In genomic region chr5:141850183-141850768, GRCh38 we compare ENCODE assay signal across 8 cellular contexts. TPM values are rescaled to one million over a fixed set of nuclear protein-coding genes. Genes with fewer than 3 reads are reported as not detected.
A peak's percentile ranks its signal among the peaks of the same experiment; 100 is the strongest.
DNase-seq lines count a peak whose midpoint lies in the region; ATAC-seq, FAIRE-seq and TF ChIP-seq lines count a peak whose summit lies in the region.

No MANE protein-coding gene starts in this region.

- H3K4me3 Mint-ChIP-seq in activated CD4-positive, alpha-beta T cell treated with anti-CD3 and anti-CD28 coated beads, Interleukin-2, amount 10 ng/mL, durations not matched to agents 24 days and 14 days: peak overlapping the region; percentile 87

- TF ChIP-seq CTCF in AG09309 (IDR thresholded peaks at IDR 0.05; ENCODE audit: control insufficient read depth, insufficient read depth, low read depth, low read length, missing control alignments) (no peak), H1 (IDR thresholded peaks at IDR 0.05; ENCODE audit: control extremely low read depth in 1 of 3, insufficient read depth in 1 of 3, low read depth in 1 of 3, low read length in 3 of 3) (no peak)

- H2AK5ac ChIP-seq in H1 (ENCODE audit: low read depth, low read length): peak overlapping the region; percentile 67; the same call in 1 of the 2 replicates

- H2BK12ac ChIP-seq in H1 (ENCODE audit: low read depth, low read length): peak overlapping the region; percentile 97

- TF ChIP-seq EP300 in Ishikawa (IDR thresholded peaks at IDR 0.05; ENCODE audit: borderline replicate concordance) (no peak), H1 (IDR thresholded peaks at IDR 0.05; ENCODE audit: borderline replicate concordance in 1 of 2, low read depth in 2 of 2, low read length in 2 of 2) (no peak)

- peak; percentile 10 for ATAC-seq in GM18909 (IDR thresholded peaks at IDR 0.05; ENCODE audit: poor library complexity, unreplicated experiment)
- ATAC-seq in GM19328 (IDR thresholded peaks at IDR 0.05; ENCODE audit: unreplicated experiment): no peak

- no peaks in the 10 kb centered on the region for H3K36me3 Mint-ChIP-seq in activated CD4-positive, alpha-beta T cell treated with anti-CD3 and anti-CD28 coated beads, Interleukin-2, amount 10 ng/mL, durations not matched to agents 24 days and 14 days (ENCODE audit: low read depth)

- peak overlapping the region; percentile 80 to 100 for H3K4me2 ChIP-seq in H1 (ENCODE audit: insufficient read depth in 1 of 2, low read depth in 2 of 2, low read length in 2 of 2)

- POLR2A ChIA-PET in H1 (lab: Charles Lee; ENCODE audit: partially characterized antibody): interaction anchor here (0.9 to 10.7 kb wide), 13 partner anchors 9 to 158 kb away, joined by 3 to 173 read pairs (median 5); partner anchors contain the start of gene PCDH1

- H3K4me1 ChIP-seq in H1 (replicated peaks in 1 of 4; ENCODE audit: control insufficient read depth in 3 of 4, insufficient read depth in 4 of 4, low read length in 3 of 4): peaks cover 21 to 50% (median 39%) of the 10 kb centered on the region in 4 experiments

- no peaks in the 10 kb centered on the region for H3K9me3 Mint-ChIP-seq in activated CD4-positive, alpha-beta T cell treated with anti-CD3 and anti-CD28 coated beads, Interleukin-2, amount 10 ng/mL, durations not matched to agents 24 days and 14 days

- no peaks in the 10 kb centered on the region for H3K27me3 Mint-ChIP-seq in activated CD4-positive, alpha-beta T cell treated with anti-CD3 and anti-CD28 coated beads, Interleukin-2, amount 10 ng/mL, durations not matched to agents 24 days and 14 days

- peak overlapping the region; percentile 88 for H3K18ac ChIP-seq in H1 (ENCODE audit: extremely low read depth, low read length)

- no peak overlapping the region for H3K23ac ChIP-seq in H1 (ENCODE audit: insufficient read length)

- peak overlapping the region; percentile 13; the same call in 1 of the 2 replicates for H2BK20ac ChIP-seq in H1 (ENCODE audit: low read length)

- H3K14ac ChIP-seq in H1 (ENCODE audit: insufficient read length): no peak overlapping the region

- H3K23me2 ChIP-seq in H1 (ENCODE audit: low read depth, low read length): peaks cover 8% of the 10 kb centered on the region; the same call in 1 of the 2 replicates

- DNase-seq in AG09309 (ENCODE audit: low read depth): no peak
- peak; percentile 79 for DNase-seq in activated CD4-positive, alpha-beta T cell treated with anti-CD3 and anti-CD28 coated beads, Interleukin-2, amount 10 ng/mL, durations not matched to agents 24 days and 14 days
- DNase-seq in H1 (ENCODE audit: low read depth in 1 of 2, low spot score in 2 of 2): no peak
- peak; percentile 74 for DNase-seq in midbrain (lab: John Stamatoyannopoulos, UW)
- DNase-seq in substantia nigra (lab: John Stamatoyannopoulos, UW): peak in 39 of 49 donors; percentile 38 to 84 (median 61)

- peak overlapping the region; percentile 85 for H3K27ac Mint-ChIP-seq in activated CD4-positive, alpha-beta T cell treated with anti-CD3 and anti-CD28 coated beads, Interleukin-2, amount 10 ng/mL, durations not matched to agents 24 days and 14 days

- H2BK120ac ChIP-seq in H1 (replicated peaks; ENCODE audit: low read depth, low read length): peak overlapping the region; percentile 30

- H3K56ac ChIP-seq in H1 (replicated peaks; ENCODE audit: insufficient read length, low read depth, low read length): peak overlapping the region; percentile 91

- peaks cover 20% of the 10 kb centered on the region for H3K4me1 Mint-ChIP-seq in activated CD4-positive, alpha-beta T cell treated with anti-CD3 and anti-CD28 coated beads, Interleukin-2, amount 10 ng/mL, durations not matched to agents 24 days and 14 days

- intact Hi-C loops in activated CD4-positive, alpha-beta T cell treated with anti-CD3 and anti-CD28 coated beads, Interleukin-2, amount 10 ng/mL, durations not matched to agents 24 days and 14 days (cut with micrococcal nuclease): loop anchor here (5.0 kb wide), 1 partner anchor 198 kb away; the partner anchor contains the start of gene FCHSD1

- CTCF ChIA-PET in H1 (lab: Charles Lee; ENCODE audit: partially characterized antibody): interaction anchor here (0.6 to 17.3 kb wide), 12 partner anchors 8 to 180 kb away, joined by 3 to 273 read pairs (median 4); partner anchors contain the start of gene PCDH1

- peak overlapping the region; percentile 86 to 97 (median 92) for H3K9ac ChIP-seq in H1 (replicated peaks in 1 of 4; ENCODE audit: extremely low read depth in 1 of 4, low read depth in 3 of 4, low read length in 3 of 4)

- H4K91ac ChIP-seq in H1 (replicated peaks; ENCODE audit: insufficient read length, low read length): peak overlapping the region; percentile 98

- peak overlapping the region; percentile 99 for H2BK5ac ChIP-seq in H1 (ENCODE audit: low read depth, low read length)

- peak overlapping the region; percentile 90 for H3K4me3 ChIP-seq in AG09309 (ENCODE audit: control insufficient read depth, low read depth, low read length)
- H3K4me3 ChIP-seq in H1 (ENCODE audit: extremely low read depth in 1 of 4, insufficient read depth in 2 of 4, low read depth in 3 of 4, low read length in 4 of 4): peak overlapping the region; percentile 47 to 78 (median 70)

- TF ChIP-seq POLR2A in H1 (IDR thresholded peaks at IDR 0.05; ENCODE audit: control extremely low read depth in 1 of 2, low read depth in 2 of 2, low read length in 2 of 2): no peak; a peak in 1 of 3 replicates

- H4K20me1 ChIP-seq in H1 (replicated peaks in 1 of 2; ENCODE audit: control insufficient read depth in 1 of 2, insufficient read depth in 2 of 2, low read length in 2 of 2): no peaks in the 10 kb centered on the region

- peak overlapping the region; percentile 88; the same call in 1 of the 2 replicates for H2BK15ac ChIP-seq in H1 (ENCODE audit: low read length)

- peak overlapping the region; percentile 96 for H4K5ac ChIP-seq in H1 (ENCODE audit: insufficient read length, low read depth, low read length)

- peaks cover 6% of the 10 kb centered on the region; the same call in 1 of the 2 replicates for H3K79me1 ChIP-seq in H1 (ENCODE audit: low read depth, low read length)

- peak overlapping the region; percentile 99 for H4K8ac ChIP-seq in H1 (ENCODE audit: extremely low read depth, insufficient read depth, low read length)

- 1% methylated on average over 20 of the region's 38 CpGs; no CpG with 5 or more reads in 1 of the 2 experiments for WGBS in H1 (ENCODE audit: extremely low coverage in 1 of 2, insufficient coverage in 1 of 2, insufficient read length in 1 of 2, insufficient replicate concordance in 2 of 2, low coverage in 1 of 2, low lambda C conversion rate in 2 of 2, missing lambda C conversion rate in 1 of 2), 2 experiments

- peaks cover 2 to 14% (median 6%) of the 10 kb centered on the region in 4 experiments; a peak in 5 of 8 replicates for H3K36me3 ChIP-seq in H1 (ENCODE audit: control insufficient read depth in 2 of 4, insufficient read depth in 4 of 4, low read length in 3 of 4)

- no peak for TF ChIP-seq RAD21 in Ishikawa (IDR thresholded peaks at IDR 0.05; ENCODE audit: low read depth)
- no peak for TF ChIP-seq RAD21 in H1 (IDR thresholded peaks at IDR 0.05 in 1 of 2, conservative IDR thresholded peaks at IDR 0.05 in 1 of 2; ENCODE audit: low read depth in 2 of 2, low read length in 2 of 2)

- H3K27ac ChIP-seq in H1 (ENCODE audit: low read depth, low read length): peak overlapping the region; percentile 99
- H3K27ac ChIP-seq in substantia nigra (ENCODE audit: low read depth, low read length, poor library complexity, severe bottlenecking): peak overlapping the region; percentile 97

- H3K4ac ChIP-seq in H1 (replicated peaks; ENCODE audit: insufficient read length, low read depth, low read length): peak overlapping the region; percentile 71

- peaks cover 0 to 10% of the 10 kb centered on the region in 2 experiments; a peak in 1 of 4 replicates for H3K79me2 ChIP-seq in H1 (ENCODE audit: control insufficient read depth in 1 of 2, insufficient read depth in 2 of 2, low read length in 2 of 2)

- no peak overlapping the region for H2AFZ ChIP-seq in H1 (ENCODE audit: low read length)

- H3K9me3 ChIP-seq in H1 (ENCODE audit: insufficient read depth in 2 of 2, low read depth in 1 of 2, low read length in 1 of 2): no peaks in the 10 kb centered on the region

- FAIRE-seq in H1 (lab: Jason Lieb, UNC): no peak

- no peaks in the 10 kb centered on the region for H3K27me3 ChIP-seq in H1 (replicated peaks in 1 of 4; ENCODE audit: control insufficient read depth in 3 of 4, extremely low read depth in 1 of 4, insufficient read depth in 3 of 4, low read length in 3 of 4)

TF ChIP-seq in Ishikawa, 13 proteins besides CTCF, POLR2A, EP300 and RAD21:
- TF ChIP-seq USF1 (IDR thresholded peaks at IDR 0.05): no peak
- TF ChIP-seq EGR1 (IDR thresholded peaks at IDR 0.05): no peak
- peak; percentile 71 for TF ChIP-seq ZBTB7A (IDR thresholded peaks at IDR 0.05; ENCODE audit: low read depth)
TF ChIP-seq in Ishikawa: peak in this region for 1.

TF ChIP-seq in H1, 55 proteins besides CTCF, POLR2A, EP300 and RAD21:
- TF ChIP-seq NRF1 (IDR thresholded peaks at IDR 0.05; ENCODE audit: low read depth, low read length): peak; percentile 41; the same call in 1 of the 2 replicates
- TF ChIP-seq BCL11A (IDR thresholded peaks at IDR 0.05; ENCODE audit: low read depth in 2 of 2, low read length in 2 of 2): no peak
- no peak for TF ChIP-seq NANOG (IDR thresholded peaks at IDR 0.05; ENCODE audit: insufficient read depth, low read depth, low read length, poor library complexity, severe bottlenecking)
- TF ChIP-seq E2F6 (IDR thresholded peaks at IDR 0.05): no peak
- TF ChIP-seq KDM4A (IDR thresholded peaks at IDR 0.05; ENCODE audit: low read depth, low read length, severe bottlenecking): no peak

RNA-seq across cellular contexts. Expression of gene PCDH1, which starts 27.9 kb away (rescaled TPM):
- 0.17 TPM in 1 of 2 replicates, not detected in the other for total RNA-seq in activated CD4-positive, alpha-beta T cell treated with anti-CD3 and anti-CD28 coated beads, Interleukin-2, amount 10 ng/mL, durations not matched to agents 24 days and 14 days
- 101 and 106 TPM in 2 replicates for total RNA-seq in H1 (2021; fragmentation: NEBNext Ultra II Directional; extraction: Animal tissue kit (Norgen Biotek cat#: 25700))
- 102 and 120 TPM in 2 replicates for polyA plus RNA-seq in H1 (2011; rRNA removed)
- 88.6 TPM for polyA plus RNA-seq in H1 (2011; cell fraction: cytosol; rRNA removed)
- polyA plus RNA-seq in H1 (2011; cell fraction: nucleus; rRNA removed): 154 TPM
- 74.4 to 110 TPM (median 100 TPM) in 4 replicates for polyA plus RNA-seq in H1 (2012, experiment 1 of 2)
- polyA plus RNA-seq in H1 (2012, experiment 2 of 2): 97.8 TPM
- 130 TPM for polyA plus RNA-seq in H1 (2013, experiment 1 of 2)
- polyA plus RNA-seq in H1 (2013, experiment 2 of 2): 120 TPM
- polyA minus RNA-seq in H1 (2011; rRNA and poly(A)+ RNA removed): 292 and 318 TPM in 2 replicates
- 143 TPM for polyA minus RNA-seq in H1 (2011; cell fraction: cytosol; rRNA and poly(A)+ RNA removed)
- 96.9 TPM for polyA minus RNA-seq in H1 (2011; cell fraction: nucleus; rRNA and poly(A)+ RNA removed)

Comparison
In these comparisons a context has a peak if more than half of its experiments do, and no peak if none do; other contexts are left out.
1. DNase-seq: peak in activated CD4-positive, alpha-beta T cell treated with anti-CD3 and anti-CD28 coated beads, Interleukin-2, amount 10 ng/mL, durations not matched to agents 24 days and 14 days (single experiment), midbrain (single experiment) and substantia nigra (39 of 49); none in AG09309 (single experiment) and H1 (0 of 2).
2. RNA of gene PCDH1, which starts 27.9 kb away (total RNA-seq): 101 to 106 TPM in H1; 0.17 TPM in activated CD4-positive, alpha-beta T cell treated with anti-CD3 and anti-CD28 coated beads, Interleukin-2, amount 10 ng/mL, durations not matched to agents 24 days and 14 days; every median in the first group is over 10 times any median in the second.